ENCODE assay signal across 8 cellular contexts in genomic region chr10:97185326-97186058, GRCh38. TPM values are rescaled to one million over a fixed set of nuclear protein-coding genes. Genes with fewer than 3 reads are reported as not detected.
A peak's percentile ranks its signal among the peaks of the same experiment; 100 is the strongest.
DNase-seq lines count a peak whose midpoint lies in the region; ATAC-seq and TF ChIP-seq lines count a peak whose summit lies in the region.

TSS of gene SLIT1 (minus strand) at chr10:97185959. CDS start at chr10:97185674, 285 bp downstream.

- H2AK5ac ChIP-seq in trophoblast cell (ENCODE audit: low read length): no peak within 1 kb of the TSS

- H3K27me3 ChIP-seq in GM06990 (replicated peaks; ENCODE audit: control insufficient read depth, insufficient read depth, low read length) (no peaks in the 10 kb centered on the region; the same call in none of the 2 replicates), endocrine pancreas (ENCODE audit: control insufficient read depth, insufficient read depth, low read length) (no peaks in the 10 kb centered on the region), trophoblast cell (ENCODE audit: insufficient read depth, low read length) (peaks cover 35% of the 10 kb centered on the region)

- peak; percentile 30 for DNase-seq in GM06990 (ENCODE audit: extremely low read depth, insufficient read length)
- peak; percentile 71 for DNase-seq in NCI-H2227 (lab: John Stamatoyannopoulos, UW; ENCODE audit: unreplicated experiment)
- DNase-seq in trophoblast cell: no peak
- DNase-seq in RWPE1 (ENCODE audit: low spot score): no peak
- no peak for DNase-seq in SIG-M5 treated with dmso at 0.1 percent for 504 hours (lab: John Stamatoyannopoulos, UW; ENCODE audit: unreplicated experiment)
- no peak for DNase-seq in hippocampal formation (lab: John Stamatoyannopoulos, UW)

- H3K4me1 ChIP-seq in endocrine pancreas (ENCODE audit: control insufficient read depth, insufficient read depth, low read length) (no peaks in the 10 kb centered on the region), trophoblast cell (ENCODE audit: control insufficient read depth in 1 of 2, insufficient read depth in 2 of 2, low read length in 2 of 2) (peaks cover 4 to 7% of the 10 kb centered on the region in 2 experiments)

- no peak for ATAC-seq in GM21576 (IDR thresholded peaks at IDR 0.05; ENCODE audit: unreplicated experiment)

- no peak within 1 kb of the TSS for H3K23ac ChIP-seq in trophoblast cell (ENCODE audit: low read length)

- no peak within 1 kb of the TSS for H2BK120ac ChIP-seq in trophoblast cell (ENCODE audit: insufficient read depth, low read length, poor library complexity)

- no peaks in the 10 kb centered on the region for H3K79me2 ChIP-seq in trophoblast cell (ENCODE audit: control insufficient read depth, insufficient read depth, low read length, poor library complexity)

- H2BK12ac ChIP-seq in trophoblast cell (ENCODE audit: low read length): no peak within 1 kb of the TSS

- no peak within 1 kb of the TSS for H3K4ac ChIP-seq in trophoblast cell (ENCODE audit: low read depth, low read length)

- H3K79me1 ChIP-seq in trophoblast cell (ENCODE audit: low read length): no peaks in the 10 kb centered on the region

- H3K9me3 ChIP-seq in endocrine pancreas (ENCODE audit: control insufficient read depth, low read length): no peaks in the 10 kb centered on the region
- peaks cover 3% of the 10 kb centered on the region for H3K9me3 ChIP-seq in trophoblast cell (ENCODE audit: insufficient read depth, low read depth, low read length)

- H3K4me3 ChIP-seq in GM06990 (replicated peaks; ENCODE audit: low read depth, low read length) (peak within 1 kb of the TSS; percentile 15), endocrine pancreas (ENCODE audit: control insufficient read depth, insufficient read depth, low read length) (peak within 1 kb of the TSS; percentile 49), trophoblast cell (ENCODE audit: low read depth, low read length) (peak within 1 kb of the TSS; percentile 37)

- H3K4me2 ChIP-seq in trophoblast cell (ENCODE audit: low read length): peak within 1 kb of the TSS; percentile 63

- POLR2A ChIA-PET in RWPE1 (lab: Yijun Ruan, JAX; ENCODE audit: low non-redundant PET): no interaction called here

- H3K9ac ChIP-seq in endocrine pancreas (ENCODE audit: control insufficient read depth, insufficient read depth, low read length) (peak within 1 kb of the TSS; percentile 67), trophoblast cell (ENCODE audit: low read length) (no peak within 1 kb of the TSS)

- H2BK5ac ChIP-seq in trophoblast cell (ENCODE audit: low read depth, low read length, poor library complexity): no peak within 1 kb of the TSS

- H3K18ac ChIP-seq in trophoblast cell (ENCODE audit: low read length): no peak within 1 kb of the TSS

- TF ChIP-seq CTCF in GM06990 (IDR thresholded peaks at IDR 0.05; ENCODE audit: insufficient read depth, low read length, poor library complexity, severe bottlenecking): no peak
- no peak for TF ChIP-seq CTCF in RWPE1 (conservative IDR thresholded peaks at IDR 0.05; ENCODE audit: low read depth)

- no peak within 1 kb of the TSS for H2AFZ ChIP-seq in trophoblast cell (ENCODE audit: insufficient read depth, low read length, poor library complexity)

- H4K8ac ChIP-seq in trophoblast cell (ENCODE audit: low read depth, low read length): no peak within 1 kb of the TSS

- WGBS in trophoblast cell (ENCODE audit: extremely low coverage, insufficient coverage, insufficient read length): no CpG with 5 or more reads among the region's 74 CpGs

- no peak within 1 kb of the TSS for H4K12ac ChIP-seq in trophoblast cell (ENCODE audit: low read depth, low read length)

- H3K27ac ChIP-seq in trophoblast cell (ENCODE audit: low read depth, low read length): no peak within 1 kb of the TSS
- no peak within 1 kb of the TSS for H3K27ac ChIP-seq in RWPE1

- no peak within 1 kb of the TSS for H3K14ac ChIP-seq in trophoblast cell (ENCODE audit: low read length)

- H3K36me3 ChIP-seq in GM06990 (ENCODE audit: control insufficient read depth, insufficient read depth, low read length) (no peaks in the 10 kb centered on the region), endocrine pancreas (ENCODE audit: control insufficient read depth, insufficient read depth, low read length) (no peaks in the 10 kb centered on the region), trophoblast cell (ENCODE audit: control insufficient read depth in 1 of 2, insufficient read depth in 2 of 2, low read length in 2 of 2) (no peaks in the 10 kb centered on the region)

- CTCF ChIA-PET in RWPE1 (lab: Yijun Ruan, JAX): interaction anchor here (0.6 to 1.6 kb wide), 8 partner anchors 11 to 792 kb away, joined by 3 to 10 read pairs (median 4); no protein-coding TSS in a partner anchor

- H4K91ac ChIP-seq in trophoblast cell (ENCODE audit: low read depth, low read length): no peak within 1 kb of the TSS

RNA-seq across cellular contexts. Expression of gene SLIT1, which starts in this region (rescaled TPM):
- polyA plus RNA-seq in trophoblast cell (2013): 0.16 and 0.21 TPM in 2 replicates

Comparison
In these comparisons a context has a peak if more than half of its experiments do, and no peak if none do; other contexts are left out.
1. DNase-seq: peak in GM06990 (single experiment) and NCI-H2227 (single experiment); none in trophoblast cell (0 of 2), RWPE1 (single experiment), SIG-M5 treated with dmso at 0.1 percent for 504 hours (single experiment) and hippocampal formation (0 of 2).
2. Peak in every context shown above with its lines, with median percentiles within 50 percentile points of each other: H3K4me3 ChIP-seq.